In genomic region chr1:27489973-27490741, GRCh38 we compare ENCODE assay signal across 1 cellular context.
TF ChIP-seq lines count a peak whose summit lies in the region.

WASF2 (minus strand) TSS chr1:27490167; CDS start chr1:27428890, 61,277 bp downstream.

TF ChIP-seq in HepG2, 621 proteins besides CTCF, POLR2A, EP300 and RAD21 (continued from another document and continues in another):
- TF ChIP-seq ZNF180 (CRISPR knock-in tag; IDR thresholded peaks at IDR 0.05; ENCODE audit: borderline replicate concordance, low read depth) (no peak), GPN1 (CRISPR knock-in tag; IDR thresholded peaks at IDR 0.05; ENCODE audit: borderline replicate concordance) (no peak), ZGPAT (CRISPR knock-in tag; IDR thresholded peaks at IDR 0.05) (peak; percentile 59; the same call in 1 of the 2 replicates), GATAD2A (CRISPR knock-in tag; IDR thresholded peaks at IDR 0.05) (peak; percentile 44; the same call in 1 of the 2 replicates), CHD4 (IDR thresholded peaks at IDR 0.05; ENCODE audit: borderline replicate concordance, low read length) (no peak), ZNF607 (CRISPR knock-in tag; IDR thresholded peaks at IDR 0.05; ENCODE audit: borderline replicate concordance) (no peak), ZSCAN5A (CRISPR knock-in tag; IDR thresholded peaks at IDR 0.05; ENCODE audit: borderline replicate concordance) (peak; percentile 69; the same call in 1 of the 2 replicates), HOMEZ (CRISPR knock-in tag; IDR thresholded peaks at IDR 0.05; ENCODE audit: low read depth) (no peak), ETV6 (CRISPR knock-in tag; conservative IDR thresholded peaks at IDR 0.05) (no peak; the same call in 1 of the 2 replicates), TBX3 (IDR thresholded peaks at IDR 0.05; ENCODE audit: borderline replicate concordance) (no peak), POLR2AphosphoS2 (IDR thresholded peaks at IDR 0.05; ENCODE audit: low read depth, low read length) (no peak), ZNF543 (CRISPR knock-in tag; IDR thresholded peaks at IDR 0.05) (0 out of 2 replicates have a peak, but pooled peaks have one; percentile 47), HMG20B (CRISPR knock-in tag; conservative IDR thresholded peaks at IDR 0.05) (no peak), SP1 (IDR thresholded peaks at IDR 0.05) (no peak), SP1 (CRISPR knock-in tag; IDR thresholded peaks at IDR 0.05) (peak; percentile 93), HES4 (CRISPR knock-in tag; IDR thresholded peaks at IDR 0.05; ENCODE audit: borderline replicate concordance) (peak; percentile 30; the same call in 1 of the 2 replicates), ZNF256 (CRISPR knock-in tag; conservative IDR thresholded peaks at IDR 0.05) (no peak), ZNF264 (CRISPR knock-in tag; IDR thresholded peaks at IDR 0.05) (peak; percentile 26; the same call in 1 of the 2 replicates), HDAC6 (IDR thresholded peaks at IDR 0.05; ENCODE audit: low read depth, low read length) (no peak), NFE2L1 (CRISPR knock-in tag; IDR thresholded peaks at IDR 0.05; ENCODE audit: borderline replicate concordance) (no peak), ZNF24 (IDR thresholded peaks at IDR 0.05) (0 out of 2 replicates have a peak, but pooled peaks have one; percentile 12), TFAP4 (IDR thresholded peaks at IDR 0.05; ENCODE audit: borderline replicate concordance, low read depth) (peak; percentile 42; the same call in 1 of the 2 replicates), BRF2 (CRISPR knock-in tag; IDR thresholded peaks at IDR 0.05) (peak; percentile 76; the same call in 1 of the 2 replicates), WIZ (CRISPR knock-in tag; IDR thresholded peaks at IDR 0.05) (peak; percentile 78; the same call in 1 of the 2 replicates), ZNF292 (CRISPR knock-in tag; IDR thresholded peaks at IDR 0.05; ENCODE audit: borderline replicate concordance, low read depth) (no peak), PLSCR1 (CRISPR knock-in tag; IDR thresholded peaks at IDR 0.05; ENCODE audit: borderline replicate concordance) (no peak), IKZF4 (CRISPR knock-in tag; IDR thresholded peaks at IDR 0.05; ENCODE audit: borderline replicate concordance, low read depth, not compliant biosample characterization) (no peak), ZKSCAN8 (CRISPR knock-in tag; IDR thresholded peaks at IDR 0.05; ENCODE audit: borderline replicate concordance) (peak; percentile 46; the same call in 1 of the 2 replicates), RFX1 (IDR thresholded peaks at IDR 0.05) (no peak), TERF1 (CRISPR knock-in tag; IDR thresholded peaks at IDR 0.05) (no peak), MXD3 (CRISPR knock-in tag; IDR thresholded peaks at IDR 0.05) (peak; percentile 88), ELF1 (CRISPR knock-in tag; IDR thresholded peaks at IDR 0.05) (peak; percentile 96), ZNF296 (CRISPR knock-in tag; conservative IDR thresholded peaks at IDR 0.05) (no peak), STAG1 (CRISPR knock-in tag; IDR thresholded peaks at IDR 0.05) (no peak), ZNF7 (CRISPR knock-in tag; IDR thresholded peaks at IDR 0.05) (no peak), ZNF598 (CRISPR knock-in tag; IDR thresholded peaks at IDR 0.05; ENCODE audit: borderline replicate concordance) (no peak), DZIP1 (CRISPR knock-in tag; IDR thresholded peaks at IDR 0.05) (no peak), NFKB2 (CRISPR knock-in tag; IDR thresholded peaks at IDR 0.05; ENCODE audit: borderline replicate concordance) (no peak), ZC3H4 (CRISPR knock-in tag; IDR thresholded peaks at IDR 0.05; ENCODE audit: borderline replicate concordance) (no peak), GTF3A (CRISPR knock-in tag; conservative IDR thresholded peaks at IDR 0.05) (0 out of 2 replicates have a peak, but pooled peaks have one; percentile 15), ZUFSP (CRISPR knock-in tag; IDR thresholded peaks at IDR 0.05; ENCODE audit: borderline replicate concordance) (no peak), ZBTB2 (CRISPR knock-in tag; IDR thresholded peaks at IDR 0.05; ENCODE audit: low read depth) (no peak), HNF4A (CRISPR knock-in tag; IDR thresholded peaks at IDR 0.05) (no peak), ISL2 (CRISPR knock-in tag; IDR thresholded peaks at IDR 0.05) (peak; percentile 15), ZNF275 (CRISPR knock-in tag; IDR thresholded peaks at IDR 0.05; ENCODE audit: borderline replicate concordance) (peak; percentile 56), ZNF597 (CRISPR knock-in tag; IDR thresholded peaks at IDR 0.05) (no peak), SYNCRIP (IDR thresholded peaks at IDR 0.05; ENCODE audit: insufficient read depth, low read depth, low read length) (no peak), ZSCAN12 (CRISPR knock-in tag; IDR thresholded peaks at IDR 0.05) (no peak)
